ENCODE assay signal across 15 cellular contexts in the genomic region with DNA sequence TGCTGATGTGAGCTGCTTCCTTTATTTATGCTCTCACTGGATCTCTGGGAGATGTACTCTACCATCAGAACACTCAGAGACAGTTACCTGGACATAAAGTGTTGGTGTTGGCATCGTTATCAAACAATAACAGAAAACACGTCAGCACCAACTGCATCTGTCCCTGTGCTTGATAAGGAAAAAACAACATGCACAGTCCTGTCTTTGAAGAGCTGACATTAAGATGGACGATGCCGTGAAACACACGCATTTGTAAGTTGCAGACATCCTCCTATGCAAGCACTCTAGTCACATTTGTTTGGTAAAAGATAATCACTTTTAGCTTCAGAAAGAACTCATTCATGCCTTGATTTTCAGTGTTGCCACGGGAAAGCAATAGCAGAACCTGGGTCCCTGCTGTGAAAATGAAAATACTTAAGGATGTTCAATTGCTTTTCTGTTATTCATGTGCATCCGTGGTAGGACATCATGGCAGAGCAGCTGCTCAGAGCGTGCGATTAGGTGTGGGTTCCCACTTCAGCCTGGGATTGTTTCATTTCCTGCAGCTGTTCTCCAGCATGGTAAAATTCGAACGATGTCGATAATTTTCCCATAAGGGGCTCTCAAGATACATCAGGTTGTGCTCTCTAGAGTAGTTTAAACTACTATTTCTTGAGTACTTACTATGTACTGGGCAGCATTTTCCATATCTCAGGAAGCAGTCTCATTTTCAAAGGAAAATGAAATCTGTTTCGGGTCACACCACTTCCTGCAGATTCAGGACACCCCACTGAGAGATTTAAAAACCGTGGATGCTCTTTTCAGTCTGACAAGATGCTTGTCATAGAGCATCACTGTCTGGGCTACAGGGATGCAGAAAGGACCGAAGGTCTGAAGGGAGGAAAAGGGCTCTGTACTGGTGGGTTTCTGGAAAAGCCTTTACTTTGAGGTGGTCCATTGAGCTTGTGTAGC.
A peak's percentile ranks its signal among the peaks of the same experiment; 100 is the strongest.
DNase-seq lines count a peak whose midpoint lies in the region; ATAC-seq, FAIRE-seq and TF ChIP-seq lines count a peak whose summit lies in the region.
"Had no signal": no experiment of that assay in that cellular context is flagged by ENCODE, and none has a peak within 500 bp of the region (broad histone marks: within the 10 kb centered on the region; RNA-seq: fewer than 3 reads in every experiment).

No MANE protein-coding gene starts in this region.

- no peaks in the 10 kb centered on the region for H3K4me1 ChIP-seq in psoas muscle
- H3K4me1 ChIP-seq: prostate gland had no signal

- H3K9me3 ChIP-seq in psoas muscle = no peaks in the 10 kb centered on the region
- H3K9me3 ChIP-seq: prostate gland, vagina had no signal

- 49 to 61% (median 54%) methylated on average over 15 of the region's 15 CpGs for WGBS in psoas muscle, 3 donors

- H3K27me3 Mint-ChIP-seq in activated CD4-positive, alpha-beta T cell treated with anti-CD3 and anti-CD28 coated beads, Interleukin-2, amount 10 ng/mL, durations not matched to agents 24 days and 14 days = no peaks in the 10 kb centered on the region
- no peaks in the 10 kb centered on the region for H3K27me3 Mint-ChIP-seq in type B pancreatic cell
- H3K27me3 Mint-ChIP-seq: stimulated activated naive CD8-positive, alpha-beta T cell treated with anti-CD3 and anti-CD28 coated beads, Interleukin-15, Interleukin-2, amounts not matched to agents 100 ng/mL and 50 ng/mL, for 24 hours had no signal

- no peak overlapping the region for H3K4me3 Mint-ChIP-seq in activated CD4-positive, alpha-beta T cell treated with anti-CD3 and anti-CD28 coated beads, Interleukin-2, amount 10 ng/mL, durations not matched to agents 24 days and 14 days
- peak overlapping the region; percentile 20 for H3K4me3 Mint-ChIP-seq in type B pancreatic cell
- H3K4me3 Mint-ChIP-seq: activated CD8-positive, alpha-beta T cell treated with anti-CD3 and anti-CD28 coated beads, Interleukin-2, amount 10 ng/mL, durations not matched to agents 7 days and 5 days; natural killer cell; stimulated activated naive CD8-positive, alpha-beta T cell treated with anti-CD3 and anti-CD28 coated beads, Interleukin-15, Interleukin-2, amounts not matched to agents 100 ng/mL and 50 ng/mL, for 24 hours had no signal

- H3K36me3 Mint-ChIP-seq in activated CD4-positive, alpha-beta T cell treated with anti-CD3 and anti-CD28 coated beads, Interleukin-2, amount 10 ng/mL, durations not matched to agents 24 days and 14 days (ENCODE audit: low read depth) = peaks cover 27% of the 10 kb centered on the region
- peaks cover 10% of the 10 kb centered on the region for H3K36me3 Mint-ChIP-seq in type B pancreatic cell
- H3K36me3 Mint-ChIP-seq: natural killer cell had no signal

- no peaks in the 10 kb centered on the region for H3K36me3 ChIP-seq in bronchial epithelial cell (ENCODE audit: control insufficient read depth, insufficient read depth, low read length)
- H3K36me3 ChIP-seq in psoas muscle (ENCODE audit: insufficient read depth in 1 of 2, low read depth in 1 of 2) = no peaks in the 10 kb centered on the region
- H3K36me3 ChIP-seq: prostate gland, vagina had no signal

- no peak overlapping the region for H3K27ac ChIP-seq in psoas muscle
- H3K27ac ChIP-seq: KMS-11, prostate gland, vagina had no signal

- in situ Hi-C loops in ACHN (cut with HindIII; ENCODE audit: low pct_ligation_motif_present, low pct_unique_long_range_greater_than_20kb, low sequenced_read_pairs) = no loop called here

- H3K27ac Mint-ChIP-seq in activated CD4-positive, alpha-beta T cell treated with anti-CD3 and anti-CD28 coated beads, Interleukin-2, amount 10 ng/mL, durations not matched to agents 24 days and 14 days = peak overlapping the region; percentile 51
- H3K27ac Mint-ChIP-seq in type B pancreatic cell = no peak overlapping the region
- H3K27ac Mint-ChIP-seq: activated CD8-positive, alpha-beta T cell treated with anti-CD3 and anti-CD28 coated beads, Interleukin-2, amount 10 ng/mL, durations not matched to agents 7 days and 5 days; activated T-helper 2 cell treated with anti-CD3 and anti-CD28 coated beads, Interferon-gamma antibody, Interleukin-2, Interleukin-4, amounts not matched to agents 10 μg/mL and 5 μg/mL and 100 μg/mL, durations not matched to agents 14 hours and 24 hours and 36 hours; natural killer cell; stimulated activated naive CD8-positive, alpha-beta T cell treated with anti-CD3 and anti-CD28 coated beads, Interleukin-15, Interleukin-2, amounts not matched to agents 100 ng/mL and 50 ng/mL, for 24 hours had no signal

- H3K4me3 ChIP-seq in bronchial epithelial cell (ENCODE audit: low read depth, low read length) (no peak overlapping the region), psoas muscle (no peak overlapping the region)
- H3K4me3 ChIP-seq: prostate gland, vagina had no signal

- peaks cover 14% of the 10 kb centered on the region for H3K9me3 Mint-ChIP-seq in activated CD4-positive, alpha-beta T cell treated with anti-CD3 and anti-CD28 coated beads, Interleukin-2, amount 10 ng/mL, durations not matched to agents 24 days and 14 days
- peaks cover 13% of the 10 kb centered on the region for H3K9me3 Mint-ChIP-seq in type B pancreatic cell
- H3K9me3 Mint-ChIP-seq: natural killer cell had no signal

- DNase-seq in activated CD4-positive, alpha-beta T cell treated with anti-CD3 and anti-CD28 coated beads, Interleukin-2, amount 10 ng/mL, durations not matched to agents 24 days and 14 days = no peak
- no peak for DNase-seq in activated CD4-positive, alpha-beta T cell treated with anti-CD3 and anti-CD28 coated beads, Interleukin-2, amount 50 U/mL, for 48 hours
- DNase-seq in NCI-H2227 treated with DMSO at 0.1 percent for 48 hours (lab: John Stamatoyannopoulos, UW) (peak; percentile 88), bronchial epithelial cell (ENCODE audit: low read depth) (no peak), type B pancreatic cell (ENCODE audit: extremely low spot score, unreplicated experiment) (no peak), ACHN (no peak), psoas muscle (no peak), HCEC 1CT (no peak)
- DNase-seq: activated CD8-positive, alpha-beta T cell treated with anti-CD3 and anti-CD28 coated beads, Interleukin-2, amount 10 ng/mL, durations not matched to agents 7 days and 5 days; natural killer cell had no signal

- no peaks in the 10 kb centered on the region for H3K27me3 ChIP-seq in bronchial epithelial cell (ENCODE audit: control insufficient read depth, insufficient read depth, low read length)
- no peaks in the 10 kb centered on the region for H3K27me3 ChIP-seq in psoas muscle (ENCODE audit: insufficient read depth in 3 of 3, low read length in 2 of 3)
- H3K27me3 ChIP-seq: vagina had no signal

- TF ChIP-seq CTCF in bronchial epithelial cell (IDR thresholded peaks at IDR 0.05; ENCODE audit: insufficient read depth, low read length, severe bottlenecking) (no peak), type B pancreatic cell (conservative IDR thresholded peaks at IDR 0.05) (no peak), psoas muscle (IDR thresholded peaks at IDR 0.05) (no peak)

- no peak for ATAC-seq in psoas muscle
- ATAC-seq: activated CD8-positive, alpha-beta T cell treated with anti-CD3 and anti-CD28 coated beads, Interleukin-2, amount 10 ng/mL, durations not matched to agents 7 days and 5 days; natural killer cell had no signal

- FAIRE-seq in bronchial epithelial cell (lab: Jason Lieb, UNC) = peak; percentile 64

- peaks cover 59% of the 10 kb centered on the region for H3K4me1 Mint-ChIP-seq in activated CD4-positive, alpha-beta T cell treated with anti-CD3 and anti-CD28 coated beads, Interleukin-2, amount 10 ng/mL, durations not matched to agents 24 days and 14 days
- peaks cover 6% of the 10 kb centered on the region for H3K4me1 Mint-ChIP-seq in type B pancreatic cell (ENCODE audit: unreplicated experiment)

- intact Hi-C loops in activated CD4-positive, alpha-beta T cell treated with anti-CD3 and anti-CD28 coated beads, Interleukin-2, amount 10 ng/mL, durations not matched to agents 24 days and 14 days (cut with micrococcal nuclease) = no loop called here
- intact Hi-C loops in psoas muscle (cut with DNase I) = no loop called here
